Comparison of ENCODE assay signal across 9 cellular contexts in the genomic region with DNA sequence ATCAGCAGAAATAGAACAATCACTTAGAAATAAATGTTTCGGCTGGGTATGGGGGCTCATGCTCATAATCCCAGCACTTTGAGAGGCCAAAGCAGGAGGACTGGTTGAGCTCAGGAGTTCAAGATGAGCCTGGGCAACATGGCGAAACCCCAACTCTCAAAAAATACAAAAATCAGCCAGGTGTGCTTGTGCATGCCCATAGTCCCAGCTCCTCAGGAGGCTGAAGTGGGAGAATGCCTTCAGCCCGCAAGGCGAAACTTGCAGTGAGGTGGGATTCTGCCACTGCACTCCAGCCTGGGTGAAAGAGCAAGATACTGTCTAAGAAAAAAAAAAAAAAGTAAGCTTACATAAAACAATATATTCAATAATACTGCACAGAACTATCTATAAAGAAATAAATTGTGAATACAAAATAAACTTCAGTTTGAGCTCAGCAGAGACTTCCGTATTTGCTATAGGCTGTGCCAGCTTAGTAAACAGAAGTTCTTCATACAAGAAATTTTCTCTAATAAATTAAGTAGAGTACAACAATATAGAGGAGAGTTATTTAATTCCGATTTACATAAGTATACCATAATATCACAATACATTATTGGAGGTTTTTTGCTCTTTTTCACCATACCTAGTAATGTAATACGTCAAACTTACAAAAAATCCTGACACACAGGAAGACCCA. TPM values are rescaled to one million over a fixed set of nuclear protein-coding genes. Genes with fewer than 3 reads are reported as not detected.
DNase-seq lines count a peak whose midpoint lies in the region; ATAC-seq and TF ChIP-seq lines count a peak whose summit lies in the region.
"Had no signal": no experiment of that assay in that cellular context is flagged by ENCODE, and none has a peak within 500 bp of the region (broad histone marks: within the 10 kb centered on the region; RNA-seq: fewer than 3 reads in every experiment).

No MANE protein-coding gene starts in this region.

- WGBS in thyroid gland, 2 donors = 92% methylated on average over 7 of the region's 7 CpGs

- no peak overlapping the region for H3K4me3 ChIP-seq in thyroid gland (replicated peaks in 1 of 3)
- H3K4me3 ChIP-seq: prostate gland had no signal

- peak overlapping the region; percentile 64 for H3K4me3 Mint-ChIP-seq in activated T-helper 2 cell treated with anti-CD3 and anti-CD28 coated beads, Interferon-gamma antibody, Interleukin-2, Interleukin-4, amounts not matched to agents 10 μg/mL and 5 μg/mL and 100 μg/mL, durations not matched to agents 14 hours and 24 hours and 36 hours (ENCODE audit: low read depth)
- no peak overlapping the region for H3K4me3 Mint-ChIP-seq in nephron

- no peak for DNase-seq in activated T-helper 2 cell treated with anti-CD3 and anti-CD28 coated beads, Interferon-gamma antibody, Interleukin-2, Interleukin-4, amounts not matched to agents 10 μg/mL and 5 μg/mL and 100 μg/mL, durations not matched to agents 14 hours and 24 hours and 36 hours (ENCODE audit: low spot score)
- DNase-seq in NCI-H345 (lab: John Stamatoyannopoulos, UW) = no peak
- no peak for DNase-seq in thyroid gland
- DNase-seq in GDM1 (lab: John Stamatoyannopoulos, UW) = no peak
- DNase-seq in stimulated activated CD8-positive, alpha-beta memory T cell treated with anti-CD3 and anti-CD28 coated beads, Interleukin-4, amount 100 ng/mL, for 48 hours = no peak

- H3K36me3 Mint-ChIP-seq in activated T-helper 2 cell treated with anti-CD3 and anti-CD28 coated beads, Interferon-gamma antibody, Interleukin-2, Interleukin-4, amounts not matched to agents 10 μg/mL and 5 μg/mL and 100 μg/mL, durations not matched to agents 14 hours and 24 hours and 36 hours (ENCODE audit: low read depth) = peaks cover 70% of the 10 kb centered on the region
- H3K36me3 Mint-ChIP-seq in nephron (ENCODE audit: low read depth) = peaks cover 40% of the 10 kb centered on the region

- no peaks in the 10 kb centered on the region for H3K27me3 Mint-ChIP-seq in activated T-helper 2 cell treated with anti-CD3 and anti-CD28 coated beads, Interferon-gamma antibody, Interleukin-2, Interleukin-4, amounts not matched to agents 10 μg/mL and 5 μg/mL and 100 μg/mL, durations not matched to agents 14 hours and 24 hours and 36 hours (ENCODE audit: low read depth)
- H3K27me3 Mint-ChIP-seq in nephron (ENCODE audit: low read depth) = no peaks in the 10 kb centered on the region

- peaks cover 10% of the 10 kb centered on the region for H3K9me3 Mint-ChIP-seq in activated T-helper 2 cell treated with anti-CD3 and anti-CD28 coated beads, Interferon-gamma antibody, Interleukin-2, Interleukin-4, amounts not matched to agents 10 μg/mL and 5 μg/mL and 100 μg/mL, durations not matched to agents 14 hours and 24 hours and 36 hours
- peaks cover 6% of the 10 kb centered on the region for H3K9me3 Mint-ChIP-seq in nephron

- intact Hi-C loops in activated T-helper 2 cell treated with anti-CD3 and anti-CD28 coated beads, Interferon-gamma antibody, Interleukin-2, Interleukin-4, amounts not matched to agents 10 μg/mL and 5 μg/mL and 100 μg/mL, durations not matched to agents 14 hours and 24 hours and 36 hours (cut with micrococcal nuclease) = loop anchor here (10.0 kb wide), 2 partner anchors 733 to 993 kb away; no protein-coding TSS in a partner anchor
- intact Hi-C loops in thyroid gland (cut with DNase I) = no loop called here

- TF ChIP-seq CTCF in nephron (IDR thresholded peaks at IDR 0.05; ENCODE audit: unreplicated experiment in 3 of 3) (no peak), thyroid gland (IDR thresholded peaks at IDR 0.05) (no peak)

- H3K27ac Mint-ChIP-seq in activated T-helper 2 cell treated with anti-CD3 and anti-CD28 coated beads, Interferon-gamma antibody, Interleukin-2, Interleukin-4, amounts not matched to agents 10 μg/mL and 5 μg/mL and 100 μg/mL, durations not matched to agents 14 hours and 24 hours and 36 hours = peak overlapping the region; percentile 92
- H3K27ac Mint-ChIP-seq in nephron = peak overlapping the region in 2 of 3 experiments; percentile 70 to 74

- peaks cover 36% of the 10 kb centered on the region for H3K4me1 Mint-ChIP-seq in activated T-helper 2 cell treated with anti-CD3 and anti-CD28 coated beads, Interferon-gamma antibody, Interleukin-2, Interleukin-4, amounts not matched to agents 10 μg/mL and 5 μg/mL and 100 μg/mL, durations not matched to agents 14 hours and 24 hours and 36 hours (ENCODE audit: low read depth)
- H3K4me1 Mint-ChIP-seq in nephron = no peaks in the 10 kb centered on the region

- no peaks in the 10 kb centered on the region for H3K9me3 ChIP-seq in thyroid gland
- H3K9me3 ChIP-seq: prostate gland had no signal

- H3K27me3 ChIP-seq in thyroid gland = no peaks in the 10 kb centered on the region

- H3K27ac ChIP-seq in thyroid gland = no peak overlapping the region

- H3K36me3 ChIP-seq in thyroid gland = no peaks in the 10 kb centered on the region
- H3K36me3 ChIP-seq: prostate gland had no signal

- no peak for TF ChIP-seq POLR2A in thyroid gland (IDR thresholded peaks at IDR 0.05)

- ATAC-seq in GM18498 (IDR thresholded peaks at IDR 0.05; ENCODE audit: unreplicated experiment) (peak; percentile 16), HG02943 (IDR thresholded peaks at IDR 0.05; ENCODE audit: low read depth, unreplicated experiment) (peak; percentile 17)

- H3K4me1 ChIP-seq in thyroid gland = no peaks in the 10 kb centered on the region

RNA-seq across cellular contexts. Expression of gene SRBD1, which starts 43.6 kb away (rescaled TPM):
- total RNA-seq in activated T-helper 2 cell treated with anti-CD3 and anti-CD28 coated beads, Interferon-gamma antibody, Interleukin-2, Interleukin-4, amounts not matched to agents 10 μg/mL and 5 μg/mL and 100 μg/mL, durations not matched to agents 14 hours and 24 hours and 36 hours = 20.9 and 21.7 TPM in 2 replicates
- 10 to 100 TPM; 23.1 to 33.3 (median 27.2) TPM for total RNA-seq in thyroid gland
